ENCODE assay signal across 21 cellular contexts in the genomic region with DNA sequence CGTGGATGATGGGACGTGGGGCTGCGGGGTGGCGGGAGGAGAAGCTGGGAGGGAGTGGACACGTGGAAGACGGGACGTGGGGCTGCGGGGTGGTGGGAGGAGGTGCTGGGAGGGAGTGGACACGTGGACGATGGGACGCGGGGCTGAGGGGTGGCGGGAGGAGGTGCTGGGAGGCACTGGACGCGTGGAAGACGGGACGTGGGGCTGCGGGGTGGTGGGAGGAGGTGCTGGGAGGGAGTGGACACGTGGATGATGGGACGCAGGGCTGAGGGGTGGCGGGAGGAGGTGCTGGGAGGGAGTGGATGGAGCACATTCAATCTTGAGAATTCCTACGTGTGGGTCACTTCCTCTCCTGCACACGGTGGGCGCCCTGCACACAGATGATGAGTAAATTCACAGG. TPM values are rescaled to one million over a fixed set of nuclear protein-coding genes. Genes with fewer than 3 reads are reported as not detected.
"Had no signal": no experiment of that assay in that cellular context is flagged by ENCODE, and none has a peak within 500 bp of the region (broad histone marks: within the 10 kb centered on the region; RNA-seq: fewer than 3 reads in every experiment).

No MANE protein-coding gene starts in this region.

RNA-seq across cellular contexts. Expression of a gene that starts 7.2 kb away (rescaled TPM):
- total RNA-seq: naive thymus-derived CD4-positive, alpha-beta T cell; natural killer cell; neural crest cell; occipital lobe; osteoblast; ovary; progenitor cell of endocrine pancreas; psoas muscle; renal cortical epithelial cell; right cardiac atrium; right lobe of liver; smooth muscle cell; stomach; subcutaneous adipose tissue; temporal lobe; thoracic aorta; thyroid gland; tibial nerve; upper lobe of left lung; ureter; vagina had no signal
- polyA plus RNA-seq: naive thymus-derived CD4-positive, alpha-beta T cell; ovary; psoas muscle; right cardiac atrium; smooth muscle cell; stomach had no signal
